In genomic region chr12:52359511-52360103, GRCh38 we compare ENCODE assay signal across 26 cellular contexts. TPM values are rescaled to one million over a fixed set of nuclear protein-coding genes. Genes with fewer than 3 reads are reported as not detected.
DNase-seq lines count a peak whose midpoint lies in the region; ATAC-seq and TF ChIP-seq lines count a peak whose summit lies in the region.
"Had no signal": no experiment of that assay in that cellular context is flagged by ENCODE, and none has a peak within 500 bp of the region (broad histone marks: within the 10 kb centered on the region; RNA-seq: fewer than 3 reads in every experiment).

No MANE protein-coding gene starts in this region.

- H3K36me3 ChIP-seq in heart left ventricle (no peaks in the 10 kb centered on the region), MG63 (no peaks in the 10 kb centered on the region), GM23248 (ENCODE audit: low read depth) (no peaks in the 10 kb centered on the region)
- H3K36me3 ChIP-seq: tibial nerve had no signal

- H3K4me3 Mint-ChIP-seq in stimulated activated naive B cell treated with anti-CD40 and anti-IgM and Interleukin-4, amounts not matched to agents 10 μg/mL and 1 μg/mL and 100 μg/mL, for 72 hours: no peak overlapping the region
- H3K4me3 Mint-ChIP-seq: stimulated activated naive CD8-positive, alpha-beta T cell treated with anti-CD3 and anti-CD28 coated beads, Interleukin-15, Interleukin-2, amounts not matched to agents 100 ng/mL and 50 ng/mL, for 24 hours had no signal

- H3K27me3 ChIP-seq in heart left ventricle (peaks cover 0 to 37% (median 2%) of the 10 kb centered on the region in 9 donors), MG63 (no peaks in the 10 kb centered on the region), GM23248 (replicated peaks; ENCODE audit: insufficient read depth) (peaks cover 39% of the 10 kb centered on the region)

- H4K20me1 ChIP-seq in GM23248 (ENCODE audit: insufficient read depth): no peaks in the 10 kb centered on the region

- TF ChIP-seq POLR2A in heart left ventricle (IDR thresholded peaks at IDR 0.05): no peak

- H3K4me1 ChIP-seq in heart left ventricle (no peaks in the 10 kb centered on the region), GM23248 (ENCODE audit: insufficient read depth) (no peaks in the 10 kb centered on the region)

- H3K27ac ChIP-seq in heart left ventricle (no peak overlapping the region), GM23248 (no peak overlapping the region)
- H3K27ac ChIP-seq: epithelial cell of prostate, PC-9, tibial nerve had no signal

- H2AFZ ChIP-seq in GM23248: no peak overlapping the region
- H2AFZ ChIP-seq: PC-9 had no signal

- H3K9ac ChIP-seq in GM23248: no peak overlapping the region

- H3K79me2 ChIP-seq in GM23248 (ENCODE audit: insufficient read depth): no peaks in the 10 kb centered on the region

- 69 to 74% (median 71%) methylated on average over 6 of the region's 6 CpGs for WGBS in heart left ventricle, 4 donors
- WGBS in GM23248 (ENCODE audit: low coverage in 1 of 2, low lambda C conversion rate in 2 of 2, missing lambda C conversion rate in 2 of 2), 2 experiments: 59 to 65% methylated on average over 6 of the region's 6 CpGs

- TF ChIP-seq CTCF in heart left ventricle (IDR thresholded peaks at IDR 0.05) (no peak), fibroblast of mammary gland (conservative IDR thresholded peaks at IDR 0.05; ENCODE audit: control insufficient read depth, insufficient read depth, low read depth, low read length) (no peak)

- peaks cover 6 to 10% of the 10 kb centered on the region in 2 donors for H3K27me3 Mint-ChIP-seq in stimulated activated naive B cell treated with anti-CD40 and anti-IgM and Interleukin-4, amounts not matched to agents 10 μg/mL and 1 μg/mL and 100 μg/mL, for 72 hours
- H3K27me3 Mint-ChIP-seq: stimulated activated naive CD8-positive, alpha-beta T cell treated with anti-CD3 and anti-CD28 coated beads, Interleukin-15, Interleukin-2, amounts not matched to agents 100 ng/mL and 50 ng/mL, for 24 hours had no signal

- in situ Hi-C loops in GM23248 (cut with MboI): no loop called here

- intact Hi-C loops in cardiac septum (cut with DNase I) (no loop called here), heart left ventricle (cut with DNase I) (no loop called here)

- H3F3A ChIP-seq in GM23248 (ENCODE audit: insufficient read depth): no peaks in the 10 kb centered on the region

- no peak overlapping the region for H3K4me2 ChIP-seq in GM23248 (ENCODE audit: unreplicated experiment)
- H3K4me2 ChIP-seq: PC-9 had no signal

- H3K9me3 ChIP-seq in heart left ventricle (no peaks in the 10 kb centered on the region), MG63 (no peaks in the 10 kb centered on the region), GM23248 (ENCODE audit: low read depth) (no peaks in the 10 kb centered on the region)
- H3K9me3 ChIP-seq: mucosa of descending colon, tibial nerve had no signal

- DNase-seq in cardiac septum (ENCODE audit: low spot score): peak; percentile 36
- DNase-seq in heart left ventricle: no peak
- peak; percentile 41 for DNase-seq in MG63
- peak; percentile 11 for DNase-seq in fibroblast of mammary gland (ENCODE audit: low read depth)
- DNase-seq in stimulated activated naive B cell treated with anti-CD40 and anti-IgM and Interleukin-4, amounts not matched to agents 10 μg/mL and 1 μg/mL and 100 μg/mL, for 72 hours: no peak
- no peak for DNase-seq in CD1c-positive myeloid dendritic cell (ENCODE audit: extremely low spot score)
- DNase-seq in NCI-H2227 treated with DMSO at 0.1 percent for 48 hours (lab: John Stamatoyannopoulos, UW): no peak
- DNase-seq in GM23248: no peak
- DNase-seq: activated CD4-positive, alpha-beta T cell treated with anti-CD3 and anti-CD28 coated beads for 1 hour; cerebellar nuclear complex; DMS79; foreskin fibroblast; KG1; left ventricle myocardium superior; mucosa of descending colon; NCI-H1092 treated with DMSO at 0.1 percent for 48 hours; NCI-H2029; PC-9; SHP77; stimulated activated CD4-positive, alpha-beta T cell treated with anti-CD3 and anti-CD28 coated beads, Interleukin-4, amount 100 ng/mL, for 1 hour; SW 1271 had no signal

- ATAC-seq in heart left ventricle: no peak
- ATAC-seq in stimulated activated naive B cell treated with anti-CD40 and anti-IgM and Interleukin-4, amounts not matched to agents 10 μg/mL and 1 μg/mL and 100 μg/mL, for 72 hours (replicated peaks): no peak
- ATAC-seq: left ventricle myocardium superior, mucosa of descending colon had no signal

- H3K27ac Mint-ChIP-seq in stimulated activated naive B cell treated with anti-CD40 and anti-IgM and Interleukin-4, amounts not matched to agents 10 μg/mL and 1 μg/mL and 100 μg/mL, for 72 hours: peak overlapping the region; percentile 26
- H3K27ac Mint-ChIP-seq: stimulated activated naive CD8-positive, alpha-beta T cell treated with anti-CD3 and anti-CD28 coated beads, Interleukin-15, Interleukin-2, amounts not matched to agents 100 ng/mL and 50 ng/mL, for 24 hours had no signal

- H3K9me2 ChIP-seq in GM23248 (ENCODE audit: insufficient read depth): no peaks in the 10 kb centered on the region

- no peaks in the 10 kb centered on the region for H3K36me3 Mint-ChIP-seq in stimulated activated naive B cell treated with anti-CD40 and anti-IgM and Interleukin-4, amounts not matched to agents 10 μg/mL and 1 μg/mL and 100 μg/mL, for 72 hours

- H3K4me1 Mint-ChIP-seq in stimulated activated naive B cell treated with anti-CD40 and anti-IgM and Interleukin-4, amounts not matched to agents 10 μg/mL and 1 μg/mL and 100 μg/mL, for 72 hours: peaks cover 20 to 35% of the 10 kb centered on the region in 2 donors

- H3K9me3 Mint-ChIP-seq in stimulated activated naive B cell treated with anti-CD40 and anti-IgM and Interleukin-4, amounts not matched to agents 10 μg/mL and 1 μg/mL and 100 μg/mL, for 72 hours: no peaks in the 10 kb centered on the region
- H3K9me3 Mint-ChIP-seq: stimulated activated naive CD8-positive, alpha-beta T cell treated with anti-CD3 and anti-CD28 coated beads, Interleukin-15, Interleukin-2, amounts not matched to agents 100 ng/mL and 50 ng/mL, for 24 hours had no signal

- H3K4me3 ChIP-seq in heart left ventricle: no peak overlapping the region
- no peak overlapping the region for H3K4me3 ChIP-seq in MG63
- H3K4me3 ChIP-seq in fibroblast of mammary gland (ENCODE audit: control insufficient read depth, low read depth, low read length): no peak overlapping the region
- H3K4me3 ChIP-seq in GM23248: no peak overlapping the region
- H3K4me3 ChIP-seq: GM12878, mucosa of descending colon, PC-9, tibial nerve had no signal

RNA-seq across cellular contexts. Expression of gene KRT85, which starts 7.7 kb away (rescaled TPM):
- not detected for total RNA-seq in cardiac septum
- not detected for total RNA-seq in heart left ventricle
- polyA plus RNA-seq in heart left ventricle: not detected
- not detected in 2 replicates for total RNA-seq in MG63 (2014; rRNA removed; shearing (Covaris generic); ENCODE audit: low replicate concordance)
- total RNA-seq in GM23248 (2014; rRNA removed; shearing (Covaris generic)): not detected in 2 replicates
- polyA plus RNA-seq in GM23248 (2016; fragmentation: Nextera tagmentation; extraction: Ambion mirVana): not detected in 2 replicates
- total RNA-seq: aorta, left ventricle myocardium superior, mucosa of descending colon, PC-9, tibial nerve had no signal
- polyA plus RNA-seq: aorta had no signal

RNA-seq across cellular contexts. Expression of gene KRT84, which starts 25.8 kb away (rescaled TPM):
- total RNA-seq in cardiac septum (not detected), heart left ventricle (not detected)
- polyA plus RNA-seq in heart left ventricle (not detected), GM23248 (2016; fragmentation: Nextera tagmentation; extraction: Ambion mirVana) (not detected in 2 replicates)
- not detected in 2 replicates for total RNA-seq in MG63 (2014; rRNA removed; shearing (Covaris generic); ENCODE audit: low replicate concordance)
- total RNA-seq in GM23248 (2014; rRNA removed; shearing (Covaris generic)): not detected in 2 replicates
- total RNA-seq: aorta, GM12878, left ventricle myocardium superior, mucosa of descending colon, PC-9, tibial nerve had no signal
- polyA plus RNA-seq: aorta, GM12878 had no signal

RNA-seq across cellular contexts. Expression of gene KRT83, which starts 38.4 kb away (rescaled TPM):
- total RNA-seq in cardiac septum (not detected), heart left ventricle (not detected)
- polyA plus RNA-seq in heart left ventricle (not detected), GM23248 (2016; fragmentation: Nextera tagmentation; extraction: Ambion mirVana) (not detected in 2 replicates)
- total RNA-seq in MG63 (2014; rRNA removed; shearing (Covaris generic); ENCODE audit: low replicate concordance): not detected in 2 replicates
- not detected in 2 replicates for total RNA-seq in GM23248 (2014; rRNA removed; shearing (Covaris generic))
- total RNA-seq: aorta, GM12878, left ventricle myocardium superior, mucosa of descending colon, PC-9, tibial nerve had no signal
- polyA plus RNA-seq: aorta, GM12878 had no signal

RNA-seq across cellular contexts. Expression of gene KRT82, which starts 46.5 kb away (rescaled TPM):
- not detected for total RNA-seq in cardiac septum
- total RNA-seq in heart left ventricle: not detected
- not detected for polyA plus RNA-seq in heart left ventricle
- total RNA-seq in MG63 (2014; rRNA removed; shearing (Covaris generic); ENCODE audit: low replicate concordance): not detected in 2 replicates
- total RNA-seq in GM23248 (2014; rRNA removed; shearing (Covaris generic)): not detected in 2 replicates
- polyA plus RNA-seq in GM23248 (2016; fragmentation: Nextera tagmentation; extraction: Ambion mirVana): not detected in 2 replicates
- total RNA-seq: aorta, GM12878, left ventricle myocardium superior, mucosa of descending colon, PC-9, tibial nerve had no signal
- polyA plus RNA-seq: aorta, GM12878 had no signal

Comparison
In these comparisons a context has a peak if more than half of its experiments do, and no peak if none do; other contexts are left out.
1. DNase-seq: peak in cardiac septum (single experiment), MG63 (single experiment) and fibroblast of mammary gland (single experiment); none in heart left ventricle (0 of 5), stimulated activated naive B cell treated with anti-CD40 and anti-IgM and Interleukin-4, amounts not matched to agents 10 μg/mL and 1 μg/mL and 100 μg/mL, for 72 hours (single experiment), CD1c-positive myeloid dendritic cell (single experiment), NCI-H2227 treated with DMSO at 0.1 percent for 48 hours (single experiment) and GM23248 (single experiment).